ENCODE assay signal across 8 cellular contexts in genomic region chr1:185046639-185047038, GRCh38. TPM values are rescaled to one million over a fixed set of nuclear protein-coding genes. Genes with fewer than 3 reads are reported as not detected.
DNase-seq lines count a peak whose midpoint lies in the region; FAIRE-seq and TF ChIP-seq lines count a peak whose summit lies in the region.

No MANE protein-coding gene starts in this region.

- H3K4me1 Mint-ChIP-seq in activated CD4-positive, alpha-beta T cell treated with anti-CD3 and anti-CD28 coated beads, Interleukin-2, amount 10 ng/mL, durations not matched to agents 7 days and 5 days: peaks cover 33% of the 10 kb centered on the region
- H3K4me1 Mint-ChIP-seq in activated naive CD8-positive, alpha-beta T cell treated with anti-CD3 and anti-CD28 coated beads for 36 hours: peaks cover 41% of the 10 kb centered on the region

- 1% methylated on average over 6 of the region's 6 CpGs for WGBS in suprapubic skin

- peaks cover 8% of the 10 kb centered on the region for H3K36me3 Mint-ChIP-seq in activated CD4-positive, alpha-beta T cell treated with anti-CD3 and anti-CD28 coated beads, Interleukin-2, amount 10 ng/mL, durations not matched to agents 7 days and 5 days (ENCODE audit: low read depth)
- no peaks in the 10 kb centered on the region for H3K36me3 Mint-ChIP-seq in activated naive CD8-positive, alpha-beta T cell treated with anti-CD3 and anti-CD28 coated beads for 36 hours

- H3K4me3 Mint-ChIP-seq in activated CD4-positive, alpha-beta T cell treated with anti-CD3 and anti-CD28 coated beads, Interleukin-2, amount 10 ng/mL, durations not matched to agents 7 days and 5 days: peak overlapping the region; percentile 79
- H3K4me3 Mint-ChIP-seq in activated naive CD8-positive, alpha-beta T cell treated with anti-CD3 and anti-CD28 coated beads for 36 hours: peak overlapping the region; percentile 86

- peak overlapping the region; percentile 84 for H3K4me2 ChIP-seq in keratinocyte (ENCODE audit: control insufficient read depth, extremely low read depth, insufficient read depth, low read depth, low read length)

- peak overlapping the region; percentile 84 for H3K27ac Mint-ChIP-seq in activated CD4-positive, alpha-beta T cell treated with anti-CD3 and anti-CD28 coated beads, Interleukin-2, amount 10 ng/mL, durations not matched to agents 7 days and 5 days
- H3K27ac Mint-ChIP-seq in activated naive CD8-positive, alpha-beta T cell treated with anti-CD3 and anti-CD28 coated beads for 36 hours: peak overlapping the region; percentile 76

- H3K27ac ChIP-seq in keratinocyte (ENCODE audit: control insufficient read depth, insufficient read depth, low read length) (no peak overlapping the region), suprapubic skin (no peak overlapping the region)

- TF ChIP-seq POLR2A in suprapubic skin (IDR thresholded peaks at IDR 0.05): no peak

- peaks cover 6% of the 10 kb centered on the region for H3K4me1 ChIP-seq in keratinocyte (ENCODE audit: control insufficient read depth, extremely low read depth, insufficient read depth, low read length)
- peaks cover 24% of the 10 kb centered on the region for H3K4me1 ChIP-seq in suprapubic skin

- peaks cover 5% of the 10 kb centered on the region for H3K27me3 Mint-ChIP-seq in activated CD4-positive, alpha-beta T cell treated with anti-CD3 and anti-CD28 coated beads, Interleukin-2, amount 10 ng/mL, durations not matched to agents 7 days and 5 days
- H3K27me3 Mint-ChIP-seq in activated naive CD8-positive, alpha-beta T cell treated with anti-CD3 and anti-CD28 coated beads for 36 hours: no peaks in the 10 kb centered on the region

- CTCF ChIA-PET in activated CD4-positive, alpha-beta T cell treated with anti-CD3 and anti-CD28 coated beads, Interleukin-2, amount 10 ng/mL, durations not matched to agents 7 days and 5 days (lab: Charles Lee): interaction anchor here (1.8 kb wide), 1 partner anchor 15 kb away, joined by 4 read pairs; no protein-coding TSS in a partner anchor

- no peaks in the 10 kb centered on the region for H4K20me1 ChIP-seq in keratinocyte (ENCODE audit: control insufficient read depth, extremely low read depth, insufficient read depth, low read length)

- POLR2A ChIA-PET in activated CD4-positive, alpha-beta T cell treated with anti-CD3 and anti-CD28 coated beads, Interleukin-2, amount 10 ng/mL, durations not matched to agents 7 days and 5 days (lab: Charles Lee): no interaction called here

- H3K9me1 ChIP-seq in keratinocyte (ENCODE audit: control insufficient read depth, extremely low read depth, insufficient read depth, low read length): no peaks in the 10 kb centered on the region

- dilution Hi-C loops in keratinocyte (cut with MboI; ENCODE audit: extremely low pct_ligation_motif_present, low sequenced_read_pairs): no loop called here

- no peaks in the 10 kb centered on the region for H3K27me3 ChIP-seq in keratinocyte (ENCODE audit: control insufficient read depth, extremely low read depth, insufficient read depth, low read length)
- no peaks in the 10 kb centered on the region for H3K27me3 ChIP-seq in suprapubic skin

- no peak for DNase-seq in activated CD4-positive, alpha-beta T cell treated with anti-CD3 and anti-CD28 coated beads, Interleukin-2, amount 10 ng/mL, durations not matched to agents 7 days and 5 days
- no peak for DNase-seq in activated CD4-positive, alpha-beta T cell treated with anti-CD3 and anti-CD28 coated beads, Interleukin-2, amount 50 U/mL, for 48 hours
- DNase-seq in activated naive CD8-positive, alpha-beta T cell treated with anti-CD3 and anti-CD28 coated beads for 36 hours: no peak
- DNase-seq in keratinocyte (ENCODE audit: low read depth, low spot score): no peak
- DNase-seq in suprapubic skin (ENCODE audit: low spot score in 2 of 2): no peak
- no peak for DNase-seq in NCI-H1694 (lab: John Stamatoyannopoulos, UW)
- DNase-seq in cortex of kidney (lab: John Stamatoyannopoulos, UW): no peak
- DNase-seq in DMS 273 (lab: John Stamatoyannopoulos, UW; ENCODE audit: unreplicated experiment): no peak

- TF ChIP-seq CTCF in keratinocyte (optimal IDR thresholded peaks at IDR 0.05 in 1 of 3, IDR thresholded peaks at IDR 0.05 in 1 of 3, conservative IDR thresholded peaks at IDR 0.05 in 1 of 3; ENCODE audit: extremely low read depth in 1 of 3, insufficient read depth in 2 of 3, low read length in 3 of 3) (no peak), suprapubic skin (IDR thresholded peaks at IDR 0.05) (no peak)

- H3K9me3 Mint-ChIP-seq in activated CD4-positive, alpha-beta T cell treated with anti-CD3 and anti-CD28 coated beads, Interleukin-2, amount 10 ng/mL, durations not matched to agents 7 days and 5 days: no peaks in the 10 kb centered on the region
- H3K9me3 Mint-ChIP-seq in activated naive CD8-positive, alpha-beta T cell treated with anti-CD3 and anti-CD28 coated beads for 36 hours: peaks cover 1% of the 10 kb centered on the region

- H3K79me2 ChIP-seq in keratinocyte (ENCODE audit: control insufficient read depth, insufficient read depth, low read length): peaks cover 46% of the 10 kb centered on the region

- FAIRE-seq in keratinocyte (lab: Jason Lieb, UNC): no peak

- H3K4me3 ChIP-seq in keratinocyte (ENCODE audit: control insufficient read depth in 2 of 3, extremely low read depth in 1 of 3, insufficient read depth in 2 of 3, low read depth in 1 of 3, low read length in 3 of 3): peak overlapping the region; percentile 83 to 94 (median 91)
- H3K4me3 ChIP-seq in suprapubic skin: peak overlapping the region; percentile 98

- H3K36me3 ChIP-seq in keratinocyte (ENCODE audit: control insufficient read depth in 2 of 2, extremely low read depth in 1 of 2, insufficient read depth in 2 of 2, low read length in 2 of 2) (no peaks in the 10 kb centered on the region), suprapubic skin (no peaks in the 10 kb centered on the region)

- H2AFZ ChIP-seq in keratinocyte (ENCODE audit: control insufficient read depth, low read length): peak overlapping the region; percentile 84

- peak overlapping the region; percentile 84 for H3K9ac ChIP-seq in keratinocyte (ENCODE audit: control insufficient read depth, extremely low read depth, insufficient read depth, low read length)

- H3K9me3 ChIP-seq in keratinocyte (ENCODE audit: control insufficient read depth, low read depth, low read length): no peaks in the 10 kb centered on the region
- H3K9me3 ChIP-seq in suprapubic skin: no peaks in the 10 kb centered on the region

- no peak for TF ChIP-seq EP300 in suprapubic skin (IDR thresholded peaks at IDR 0.05)

RNA-seq across cellular contexts. Expression of gene RNF2, which starts 1.3 kb away (rescaled TPM):
- total RNA-seq in activated CD4-positive, alpha-beta T cell treated with anti-CD3 and anti-CD28 coated beads, Interleukin-2, amount 10 ng/mL, durations not matched to agents 7 days and 5 days: 10 to 100 TPM; 17.0 to 20.2 TPM
- total RNA-seq in activated naive CD8-positive, alpha-beta T cell treated with anti-CD3 and anti-CD28 coated beads for 36 hours: 10 to 100 TPM; 28.6 to 28.8 TPM
- polyA plus RNA-seq in keratinocyte: 19.6 to 29.2 TPM (median 27.9 TPM) in 3 replicates
- polyA plus RNA-seq in keratinocyte (2011; ENCODE audit: low read depth): 69.5 TPM
- polyA plus RNA-seq in keratinocyte (2011; cell fraction: cytosol; rRNA removed): 19.1 and 39.4 TPM in 2 replicates
- 11.3 and 12.9 TPM in 2 replicates for polyA plus RNA-seq in keratinocyte (2011; cell fraction: nucleus; rRNA removed)
- 15.9 and 22.2 TPM in 2 replicates for polyA plus RNA-seq in keratinocyte (2012; ENCODE audit: low replicate concordance)
- polyA minus RNA-seq in keratinocyte: 6.6 to 63.3 TPM (median 23.8 TPM) in 3 replicates
- polyA minus RNA-seq in keratinocyte (2011; cell fraction: cytosol; rRNA and poly(A)+ RNA removed): 20.0 TPM
- 3.7 and 24.0 TPM in 2 replicates for polyA minus RNA-seq in keratinocyte (2011; cell fraction: nucleus; rRNA and poly(A)+ RNA removed)
- total RNA-seq in suprapubic skin: 10 to 100 TPM; 11.3 to 18.6 (median 16.2) TPM
